ENCODE assay signal across 1 cellular context in genomic region chr3:47475029-47475569, GRCh38.
TF ChIP-seq lines count a peak whose summit lies in the region.

No MANE protein-coding gene starts in this region.

TF ChIP-seq in HCT116, 20 proteins besides CTCF, POLR2A, EP300 and RAD21 (continued from another document):
- TF ChIP-seq ATF3 (IDR thresholded peaks at IDR 0.05) (no peak), ELF1 (IDR thresholded peaks at IDR 0.05; ENCODE audit: borderline replicate concordance, low read depth) (no peak)
TF ChIP-seq in HCT116: peak in this region for 0.
